Comparison of ENCODE assay signal across 10 cellular contexts in the genomic region with DNA sequence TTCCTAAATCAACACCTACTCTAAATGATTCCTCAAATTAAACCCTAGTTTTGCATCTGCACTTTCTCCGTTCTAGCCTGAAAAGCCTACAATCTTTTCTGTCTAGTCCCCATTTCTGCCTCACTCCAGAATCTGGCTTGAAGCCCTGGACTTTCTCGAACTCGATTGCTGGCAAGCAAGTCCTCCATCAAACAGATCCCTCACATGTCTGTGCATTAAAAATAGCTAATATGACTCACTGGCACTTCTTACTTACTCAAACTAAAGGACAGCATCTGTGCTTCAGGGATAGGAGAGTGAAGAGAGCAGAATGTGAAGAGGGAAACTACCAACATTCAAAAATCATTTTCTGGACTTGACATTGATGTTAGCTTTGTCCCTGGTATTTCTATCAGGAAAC. TPM values are rescaled to one million over a fixed set of nuclear protein-coding genes. Genes with fewer than 3 reads are reported as not detected.
DNase-seq lines count a peak whose midpoint lies in the region; ATAC-seq and TF ChIP-seq lines count a peak whose summit lies in the region.
"Had no signal": no experiment of that assay in that cellular context is flagged by ENCODE, and none has a peak within 500 bp of the region (broad histone marks: within the 10 kb centered on the region; RNA-seq: fewer than 3 reads in every experiment).

No MANE protein-coding gene starts in this region.

- peaks cover 7 to 8% of the 10 kb centered on the region in 2 donors for H3K4me1 ChIP-seq in adrenal gland (replicated peaks in 1 of 2)

- intact Hi-C loops in adrenal gland (cut with DNase I): no loop called here

- H3K9me3 Mint-ChIP-seq in glutamatergic neuron (ENCODE audit: unreplicated experiment): no peaks in the 10 kb centered on the region

- H3K36me3 Mint-ChIP-seq in glutamatergic neuron (ENCODE audit: unreplicated experiment): no peaks in the 10 kb centered on the region

- H3K4me3 ChIP-seq in adrenal gland (no peak overlapping the region), retinal pigment epithelial cell (ENCODE audit: low read length) (no peak overlapping the region)

- DNase-seq in GM04503 (ENCODE audit: low read depth) (peak; percentile 50), adrenal gland (peak; percentile 64 to 79 (median 75)), glutamatergic neuron (no peak), retinal pigment epithelial cell (ENCODE audit: low read depth) (peak; percentile 83)
- no peak for DNase-seq in stimulated activated CD4-positive, alpha-beta T cell treated with anti-CD3 and anti-CD28 coated beads, Interleukin-1b, Interleukin-23, amount 100 ng/mL, for 48 hours
- DNase-seq in stimulated activated naive CD8-positive, alpha-beta T cell treated with anti-CD3 and anti-CD28 coated beads, Interleukin-15, Interleukin-2, amounts not matched to agents 100 U/mL and 50 U/mL, for 24 hours: no peak
- DNase-seq: stimulated activated CD4-positive, alpha-beta T cell treated with anti-CD3 and anti-CD28 coated beads, Interleukin-12 subunit alpha, Interleukin-12 subunit beta, amount 100 ng/mL, for 4 hours; WERI-Rb-1 had no signal

- H3K9me3 ChIP-seq in adrenal gland (replicated peaks in 1 of 3): no peaks in the 10 kb centered on the region

- TF ChIP-seq CTCF in adrenal gland (IDR thresholded peaks at IDR 0.05) (no peak), glutamatergic neuron (IDR thresholded peaks at IDR 0.05; ENCODE audit: partially characterized antibody, unreplicated experiment) (no peak), retinal pigment epithelial cell (conservative IDR thresholded peaks at IDR 0.05; ENCODE audit: low read depth, low read length) (no peak)

- WGBS in adrenal gland, 4 donors: 20 to 27% (median 25%) methylated on average over 3 of the region's 3 CpGs

- H3K27me3 Mint-ChIP-seq in glutamatergic neuron (ENCODE audit: unreplicated experiment): no peaks in the 10 kb centered on the region

- no peak overlapping the region for H3K27ac Mint-ChIP-seq in glutamatergic neuron (ENCODE audit: unreplicated experiment)

- H3K36me3 ChIP-seq in adrenal gland (replicated peaks in 1 of 2): no peaks in the 10 kb centered on the region
- H3K36me3 ChIP-seq: WERI-Rb-1 had no signal

- peak overlapping the region; percentile 1 for H3K4me3 Mint-ChIP-seq in glutamatergic neuron (ENCODE audit: unreplicated experiment)

- TF ChIP-seq POLR2A in adrenal gland (IDR thresholded peaks at IDR 0.05): peak in 1 of 2 donors; percentile 12

- no peaks in the 10 kb centered on the region for H3K27me3 ChIP-seq in adrenal gland

- ATAC-seq in stimulated activated naive CD8-positive, alpha-beta T cell treated with anti-CD3 and anti-CD28 coated beads, Interleukin-15, Interleukin-2, amounts not matched to agents 100 U/mL and 50 U/mL, for 24 hours: no peak
- no peak for ATAC-seq in HG03520 (IDR thresholded peaks at IDR 0.05; ENCODE audit: unreplicated experiment)
- ATAC-seq in GM18868 (IDR thresholded peaks at IDR 0.05; ENCODE audit: unreplicated experiment): no peak

- H3K27ac ChIP-seq in adrenal gland: peak overlapping the region in 3 of 5 donors; percentile 30 to 74 (median 39)
- H3K27ac ChIP-seq: WERI-Rb-1 had no signal

- H3K4me1 Mint-ChIP-seq in glutamatergic neuron (ENCODE audit: low read depth, unreplicated experiment): no peaks in the 10 kb centered on the region

RNA-seq across cellular contexts. Expression of gene CXADR, which starts 51.8 kb away (rescaled TPM):
- total RNA-seq in adrenal gland (10 to 100 TPM in 5 of 8 donors, 1 to 10 TPM in 3; 3.1 to 25.2 (median 11.5) TPM), glutamatergic neuron (ENCODE audit: unreplicated experiment) (54.9 TPM)
- 10 to 100 TPM in 1 of 3 donors, 1 to 10 TPM in 2; 1.5 to 12.1 (median 2.3) TPM for polyA plus RNA-seq in adrenal gland

Comparison
In these comparisons a context has a peak if more than half of its experiments do, and no peak if none do; other contexts are left out.
1. DNase-seq: peak in GM04503 (single experiment), adrenal gland (7 of 7) and retinal pigment epithelial cell (single experiment); none in glutamatergic neuron (single experiment), stimulated activated CD4-positive, alpha-beta T cell treated with anti-CD3 and anti-CD28 coated beads, Interleukin-1b, Interleukin-23, amount 100 ng/mL, for 48 hours (single experiment) and stimulated activated naive CD8-positive, alpha-beta T cell treated with anti-CD3 and anti-CD28 coated beads, Interleukin-15, Interleukin-2, amounts not matched to agents 100 U/mL and 50 U/mL, for 24 hours (single experiment).